Comparison of ENCODE assay signal across 8 cellular contexts in the genomic region with DNA sequence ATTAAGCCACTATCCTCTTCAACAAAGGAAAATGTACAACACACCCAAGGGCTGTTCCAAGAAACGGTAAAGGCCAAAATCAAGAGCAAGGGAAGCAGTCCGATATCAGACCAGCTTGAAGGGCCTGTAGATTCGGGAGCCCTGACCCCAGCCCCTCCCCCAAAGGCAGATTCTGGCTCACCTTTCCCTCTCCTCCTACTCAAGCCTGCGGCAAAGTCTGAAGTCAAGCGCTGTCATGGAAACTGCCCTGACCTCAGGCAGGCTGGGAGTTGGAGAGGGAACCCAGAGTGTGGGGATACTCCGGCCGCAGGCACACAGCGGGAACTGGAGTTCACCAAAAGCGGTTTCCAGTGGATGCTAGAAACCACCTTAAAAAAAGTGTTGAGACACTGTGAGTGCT. TPM values are rescaled to one million over a fixed set of nuclear protein-coding genes. Genes with fewer than 3 reads are reported as not detected.
DNase-seq lines count a peak whose midpoint lies in the region; FAIRE-seq and TF ChIP-seq lines count a peak whose summit lies in the region.
"Had no signal": no experiment of that assay in that cellular context is flagged by ENCODE, and none has a peak within 500 bp of the region (broad histone marks: within the 10 kb centered on the region; RNA-seq: fewer than 3 reads in every experiment).

No MANE protein-coding gene starts in this region.

- H3K9me3 ChIP-seq in KOPT-K1 (ENCODE audit: insufficient read depth, low read length, poor library complexity, severe bottlenecking) = no peaks in the 10 kb centered on the region
- no peaks in the 10 kb centered on the region for H3K9me3 ChIP-seq in astrocyte (ENCODE audit: insufficient read depth, low read depth, low read length)
- no peaks in the 10 kb centered on the region for H3K9me3 ChIP-seq in colonic mucosa

- peak overlapping the region; percentile 93 for H3K4me3 ChIP-seq in astrocyte (ENCODE audit: insufficient read depth, low read depth, low read length)
- H3K4me3 ChIP-seq in colonic mucosa = no peak overlapping the region

- H3K4me1 ChIP-seq in astrocyte (ENCODE audit: insufficient read depth, low read length) (peaks cover 32% of the 10 kb centered on the region), colonic mucosa (peaks cover 5% of the 10 kb centered on the region)

- H3K9me3 Mint-ChIP-seq in Calu3 (ENCODE audit: low read depth, unreplicated experiment) (no peaks in the 10 kb centered on the region), astrocyte (ENCODE audit: unreplicated experiment) (no peaks in the 10 kb centered on the region), nephron (no peaks in the 10 kb centered on the region)

- H3K4me2 ChIP-seq in astrocyte (ENCODE audit: low read length) = peak overlapping the region; percentile 99

- H3K27me3 Mint-ChIP-seq in Calu3 (ENCODE audit: unreplicated experiment) = no peaks in the 10 kb centered on the region
- H3K27me3 Mint-ChIP-seq in astrocyte (ENCODE audit: low read depth, unreplicated experiment) = no peaks in the 10 kb centered on the region
- no peaks in the 10 kb centered on the region for H3K27me3 Mint-ChIP-seq in nephron (ENCODE audit: low read depth)

- peaks cover 57% of the 10 kb centered on the region for H4K20me1 ChIP-seq in astrocyte (ENCODE audit: insufficient read depth, low read length)

- H3K36me3 Mint-ChIP-seq in Calu3 (ENCODE audit: insufficient read depth, unreplicated experiment) = peaks cover 86% of the 10 kb centered on the region
- peaks cover 15% of the 10 kb centered on the region for H3K36me3 Mint-ChIP-seq in astrocyte (ENCODE audit: low read depth, unreplicated experiment)
- H3K36me3 Mint-ChIP-seq in nephron (ENCODE audit: low read depth) = peaks cover 39% of the 10 kb centered on the region

- CTCF ChIA-PET in Calu3 (lab: Charles Lee) = no interaction called here

- peak overlapping the region; percentile 97 for H3K9ac ChIP-seq in astrocyte (ENCODE audit: low read length)
- H3K9ac ChIP-seq in colonic mucosa (ENCODE audit: low read depth in 2 of 2, low read length in 2 of 2) = no peak overlapping the region

- peak overlapping the region; percentile 47 for H3K27ac Mint-ChIP-seq in Calu3 (ENCODE audit: unreplicated experiment)
- H3K27ac Mint-ChIP-seq in astrocyte (ENCODE audit: unreplicated experiment) = no peak overlapping the region
- H3K27ac Mint-ChIP-seq in nephron = peak overlapping the region in 2 of 3 experiments; percentile 24 to 41

- peak overlapping the region; percentile 92 for H3K4me3 Mint-ChIP-seq in Calu3 (ENCODE audit: low read depth, unreplicated experiment)
- peak overlapping the region; percentile 93 for H3K4me3 Mint-ChIP-seq in astrocyte (ENCODE audit: unreplicated experiment)
- peak overlapping the region; percentile 85 to 90 (median 87) for H3K4me3 Mint-ChIP-seq in nephron

- no TSS peak for BruUV-seq in Calu3 (replicated peaks; lab: Mats Ljungman, UMichigan)

- DNase-seq in Calu3 = no peak
- DNase-seq in astrocyte (ENCODE audit: low read depth) = no peak
- DNase-seq in iPS-NIHi11 (ENCODE audit: low spot score) = no peak
- no peak for DNase-seq in colonic mucosa
- no peak for DNase-seq in amniotic stem cell (lab: John Stamatoyannopoulos, UW)
- DNase-seq: GF-D8 had no signal

- no peak for FAIRE-seq in astrocyte (lab: Jason Lieb, UNC)

- intact Hi-C loops in Calu3 (cut with micrococcal nuclease; ENCODE audit: unreplicated experiment) (no loop called here), colonic mucosa (cut with DNase I) (no loop called here)

- H3K27ac ChIP-seq in KOPT-K1 (ENCODE audit: low read depth, low read length, poor library complexity, severe bottlenecking) = peak overlapping the region; percentile 89
- no peak overlapping the region for H3K27ac ChIP-seq in astrocyte (ENCODE audit: low read depth, low read length)
- H3K27ac ChIP-seq in colonic mucosa = no peak overlapping the region

- H3K79me2 ChIP-seq in astrocyte (ENCODE audit: insufficient read depth, low read length) = peaks cover 88% of the 10 kb centered on the region

- H3K36me3 ChIP-seq in KOPT-K1 (ENCODE audit: insufficient read depth, low read length) (peaks cover 61% of the 10 kb centered on the region), astrocyte (ENCODE audit: insufficient read depth, low read length) (peaks cover 33% of the 10 kb centered on the region), colonic mucosa (peaks cover 15% of the 10 kb centered on the region)

- TF ChIP-seq CTCF in Calu3 (IDR thresholded peaks at IDR 0.05; ENCODE audit: unreplicated experiment) = no peak
- no peak for TF ChIP-seq CTCF in astrocyte (IDR thresholded peaks at IDR 0.05; ENCODE audit: insufficient read depth, low read depth, low read length)
- no peak for TF ChIP-seq CTCF in nephron (IDR thresholded peaks at IDR 0.05; ENCODE audit: unreplicated experiment in 3 of 3)
- no peak for TF ChIP-seq CTCF in colonic mucosa (IDR thresholded peaks at IDR 0.05)

- no peaks in the 10 kb centered on the region for H3K27me3 ChIP-seq in astrocyte (ENCODE audit: insufficient read depth, low read length)
- no peaks in the 10 kb centered on the region for H3K27me3 ChIP-seq in colonic mucosa

- no peak overlapping the region for H2AFZ ChIP-seq in astrocyte (ENCODE audit: low read depth, low read length)

- H3K4me1 Mint-ChIP-seq in Calu3 (ENCODE audit: low read depth, unreplicated experiment) (no peaks in the 10 kb centered on the region), astrocyte (ENCODE audit: low read depth, unreplicated experiment) (peaks cover 29% of the 10 kb centered on the region), nephron (peaks cover 4% of the 10 kb centered on the region)

RNA-seq across cellular contexts. Expression of gene ALYREF, which starts 1.8 kb away (rescaled TPM):
- total RNA-seq in Calu3 (2022) = 118 and 122 TPM in 2 replicates
- total RNA-seq in astrocyte = 86.4 and 110 TPM in 2 replicates
- total RNA-seq in colonic mucosa = 100 to 1,000 TPM in 1 of 2 donors, 10 to 100 TPM in 1; 66.6 to 191 TPM

RNA-seq across cellular contexts. Expression of gene ANAPC11, which starts 1.9 kb away (rescaled TPM):
- total RNA-seq in Calu3 (2022) (110 and 113 TPM in 2 replicates), astrocyte (104 and 113 TPM in 2 replicates), colonic mucosa (100 to 1,000 TPM; 106 to 174 TPM)

RNA-seq across cellular contexts. Expression of gene NPB, which starts 12.4 kb away (rescaled TPM):
- 0.27 and 0.47 TPM in 2 replicates for total RNA-seq in Calu3 (2022)
- 2.0 and 2.7 TPM in 2 replicates for total RNA-seq in astrocyte
- total RNA-seq in colonic mucosa = under 1 TPM in 1 of 2 donors, not detected in 1; 0.22 TPM

RNA-seq across cellular contexts. Expression of gene ARHGDIA, which starts 18.5 kb away (rescaled TPM):
- total RNA-seq in Calu3 (2022) = 273 and 288 TPM in 2 replicates
- total RNA-seq in astrocyte = 352 and 367 TPM in 2 replicates
- total RNA-seq in colonic mucosa = 100 to 1,000 TPM; 407 to 546 TPM

RNA-seq across cellular contexts. Expression of gene PCYT2, which starts 21.6 kb away (rescaled TPM):
- total RNA-seq in Calu3 (2022) (58.4 and 60.9 TPM in 2 replicates), astrocyte (26.0 and 31.6 TPM in 2 replicates), colonic mucosa (10 to 100 TPM; 47.5 to 71.6 TPM)
